Comparison of ENCODE assay signal across 20 cellular contexts in the genomic region with DNA sequence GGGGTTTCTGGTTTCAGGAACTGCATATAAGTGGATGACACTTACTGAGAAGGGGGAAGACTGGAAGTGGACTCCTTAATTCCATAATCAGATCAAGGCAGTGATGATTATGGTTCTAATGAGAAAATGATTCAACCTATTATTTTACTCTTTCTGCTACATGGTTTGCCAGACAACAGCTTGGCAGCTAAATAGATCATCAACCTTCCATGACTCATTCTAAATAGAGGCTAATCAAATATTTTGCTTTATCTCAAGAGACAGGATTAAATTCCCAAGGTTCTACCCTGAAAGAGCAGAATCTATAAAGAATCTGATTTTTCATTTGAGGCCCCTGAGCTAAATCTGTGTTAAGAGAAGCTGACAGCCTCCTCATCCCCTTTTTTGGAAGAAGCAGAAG. TPM values are rescaled to one million over a fixed set of nuclear protein-coding genes. Genes with fewer than 3 reads are reported as not detected.
DNase-seq lines count a peak whose midpoint lies in the region; ATAC-seq, FAIRE-seq and TF ChIP-seq lines count a peak whose summit lies in the region.
"Had no signal": no experiment of that assay in that cellular context is flagged by ENCODE, and none has a peak within 500 bp of the region (broad histone marks: within the 10 kb centered on the region; RNA-seq: fewer than 3 reads in every experiment).

No MANE protein-coding gene starts in this region.

- no peaks in the 10 kb centered on the region for H3K36me3 ChIP-seq in PC-3 (ENCODE audit: low read depth, low read length)
- H3K36me3 ChIP-seq in endothelial cell of umbilical vein (ENCODE audit: control insufficient read depth in 2 of 2, extremely low read depth in 1 of 2, insufficient read depth in 2 of 2, low read length in 2 of 2) = no peaks in the 10 kb centered on the region

- intact Hi-C loops in PC-3 (cut with micrococcal nuclease) = no loop called here
- intact Hi-C loops in endothelial cell of umbilical vein (cut with micrococcal nuclease) = no loop called here

- ATAC-seq in PC-3 (peak; percentile 37), GM19035 (IDR thresholded peaks at IDR 0.05; ENCODE audit: unreplicated experiment) (no peak)
- ATAC-seq in activated CD8-positive, alpha-beta memory T cell treated with anti-CD3 and anti-CD28 coated beads, Interleukin-2, amount 10 ng/mL, durations not matched to agents 7 days and 5 days = no peak
- ATAC-seq: HepG2 had no signal

- CTCF ChIA-PET in PC-3 (lab: Charles Lee) (no interaction called here), endothelial cell of umbilical vein (lab: Charles Lee) (interaction anchor here (0.6 to 2.0 kb wide), 5 partner anchors 9 to 129 kb away, joined by 3 to 9 read pairs (median 3); no protein-coding TSS in a partner anchor)
- CTCF ChIA-PET in activated CD8-positive, alpha-beta memory T cell treated with anti-CD3 and anti-CD28 coated beads, Interleukin-2, amount 10 ng/mL, durations not matched to agents 7 days and 5 days (lab: Charles Lee) = no interaction called here

- H3K27me3 ChIP-seq in PC-3 (ENCODE audit: low read length) = no peaks in the 10 kb centered on the region
- H3K27me3 ChIP-seq in endothelial cell of umbilical vein (ENCODE audit: control insufficient read depth in 2 of 2, insufficient read depth in 2 of 2, low read length in 2 of 2) = peaks cover 4 to 10% of the 10 kb centered on the region in 2 experiments

- H3K36me3 Mint-ChIP-seq in HFFc6 (ENCODE audit: low read depth) (no peaks in the 10 kb centered on the region), chondrocyte (ENCODE audit: low read depth) (no peaks in the 10 kb centered on the region)
- no peaks in the 10 kb centered on the region for H3K36me3 Mint-ChIP-seq in activated CD8-positive, alpha-beta memory T cell treated with anti-CD3 and anti-CD28 coated beads, Interleukin-2, amount 10 ng/mL, durations not matched to agents 7 days and 5 days

- no peak overlapping the region for H2AFZ ChIP-seq in PC-3 (ENCODE audit: low read length)
- no peak overlapping the region for H2AFZ ChIP-seq in endothelial cell of umbilical vein (ENCODE audit: low read depth, low read length)

- H4K20me1 ChIP-seq in PC-3 (ENCODE audit: low read length) (no peaks in the 10 kb centered on the region), endothelial cell of umbilical vein (replicated peaks; ENCODE audit: control insufficient read depth, extremely low read depth, insufficient read depth, low read length) (no peaks in the 10 kb centered on the region)

- H3K9ac ChIP-seq in PC-3 (ENCODE audit: low read length) (no peak overlapping the region), endothelial cell of umbilical vein (replicated peaks; ENCODE audit: extremely low read depth, insufficient read depth, low read length) (no peak overlapping the region)

- POLR2A ChIA-PET in PC-3 (lab: Charles Lee; ENCODE audit: unreplicated experiment) = no interaction called here
- POLR2A ChIA-PET in endothelial cell of umbilical vein (lab: Charles Lee) = no interaction called here

- H3K27me3 Mint-ChIP-seq in HFFc6 (ENCODE audit: insufficient read depth) (no peaks in the 10 kb centered on the region), chondrocyte (ENCODE audit: low read depth) (peaks cover 11% of the 10 kb centered on the region)
- peaks cover 56% of the 10 kb centered on the region for H3K27me3 Mint-ChIP-seq in activated CD8-positive, alpha-beta memory T cell treated with anti-CD3 and anti-CD28 coated beads, Interleukin-2, amount 10 ng/mL, durations not matched to agents 7 days and 5 days

- no peak for TF ChIP-seq CTCF in HFFc6 (IDR thresholded peaks at IDR 0.05)
- no peak for TF ChIP-seq CTCF in PC-3 (conservative IDR thresholded peaks at IDR 0.05; ENCODE audit: low read depth, low read length)
- TF ChIP-seq CTCF in endothelial cell of umbilical vein (IDR thresholded peaks at IDR 0.05; ENCODE audit: extremely low read depth in 1 of 2, insufficient read depth in 1 of 2, low read depth in 1 of 2, low read length in 2 of 2) = no peak
- no peak for TF ChIP-seq CTCF in chondrocyte (IDR thresholded peaks at IDR 0.05)

- TF ChIP-seq POLR2A in endothelial cell of umbilical vein (IDR thresholded peaks at IDR 0.05; ENCODE audit: low read depth, low read length) = no peak

- no peaks in the 10 kb centered on the region for H3K9me1 ChIP-seq in endothelial cell of umbilical vein (replicated peaks; ENCODE audit: control insufficient read depth, extremely low read depth, insufficient read depth, low read length)

- BruUV-seq in PC-3 (replicated peaks; lab: Mats Ljungman, UMichigan) = no TSS peak
- BruUV-seq in endothelial cell of umbilical vein (replicated peaks; lab: Mats Ljungman, UMichigan) = no TSS peak

- no peak overlapping the region for H3K4me3 Mint-ChIP-seq in HFFc6
- H3K4me3 Mint-ChIP-seq in activated CD8-positive, alpha-beta memory T cell treated with anti-CD3 and anti-CD28 coated beads, Interleukin-2, amount 10 ng/mL, durations not matched to agents 7 days and 5 days = no peak overlapping the region
- no peak overlapping the region for H3K4me3 Mint-ChIP-seq in chondrocyte (ENCODE audit: unreplicated experiment)

- no peaks in the 10 kb centered on the region for H3K9me3 Mint-ChIP-seq in HFFc6
- H3K9me3 Mint-ChIP-seq in activated CD8-positive, alpha-beta memory T cell treated with anti-CD3 and anti-CD28 coated beads, Interleukin-2, amount 10 ng/mL, durations not matched to agents 7 days and 5 days (ENCODE audit: low read depth) = no peaks in the 10 kb centered on the region
- H3K9me3 Mint-ChIP-seq in chondrocyte (ENCODE audit: low read depth) = no peaks in the 10 kb centered on the region

- H3K9me2 ChIP-seq in PC-3 (replicated peaks; ENCODE audit: low read length) = no peaks in the 10 kb centered on the region

- H3K4me2 ChIP-seq in PC-3 (ENCODE audit: low read length) (no peak overlapping the region), endothelial cell of umbilical vein (ENCODE audit: insufficient read depth, low read length) (no peak overlapping the region)

- H3K4me1 ChIP-seq in PC-3 (ENCODE audit: insufficient read depth, low read length) (peaks cover 17% of the 10 kb centered on the region), endothelial cell of umbilical vein (ENCODE audit: control insufficient read depth, extremely low read depth, insufficient read depth, low read length) (peaks cover 18% of the 10 kb centered on the region)

- no peak for FAIRE-seq in endothelial cell of umbilical vein (lab: Jason Lieb, UNC)
- FAIRE-seq: GM12891, HepG2 had no signal

- H3K4me3 ChIP-seq in PC-3 (ENCODE audit: low read length) (no peak overlapping the region), endothelial cell of umbilical vein (replicated peaks in 1 of 3; ENCODE audit: insufficient read depth in 1 of 3, low read depth in 1 of 3, low read length in 3 of 3) (no peak overlapping the region)

- peak; percentile 33 for DNase-seq in D341Med (ENCODE audit: low spot score)
- DNase-seq in HFFc6 = no peak
- no peak for DNase-seq in PC-3
- peak; percentile 21 for DNase-seq in endothelial cell of umbilical vein (ENCODE audit: low read depth, low spot score)
- no peak for DNase-seq in NCI-H187 (lab: John Stamatoyannopoulos, UW)
- no peak for DNase-seq in activated CD8-positive, alpha-beta memory T cell treated with anti-CD3 and anti-CD28 coated beads, Interleukin-2, amount 10 ng/mL, durations not matched to agents 7 days and 5 days
- no peak for DNase-seq in chondrocyte (ENCODE audit: low spot score)
- DNase-seq: AML-193, DMS 273 treated with DMSO at 0.1 percent for 48 hours, KBM-7, NCI-H1105 treated with DMSO at 0.1 percent for 48 hours, NCI-H1694, NCI-H2107, NCI-H526, SW 1271, T-helper 2 cell had no signal

- H3K9me3 ChIP-seq in PC-3 (ENCODE audit: low read length) (no peaks in the 10 kb centered on the region), endothelial cell of umbilical vein (replicated peaks; ENCODE audit: control insufficient read depth, insufficient read depth, low read length) (no peaks in the 10 kb centered on the region)

- H3K79me2 ChIP-seq in PC-3 (ENCODE audit: low read length) (no peaks in the 10 kb centered on the region), endothelial cell of umbilical vein (ENCODE audit: control insufficient read depth, insufficient read depth, low read length) (no peaks in the 10 kb centered on the region)

- H3K27ac ChIP-seq in PC-3 (ENCODE audit: low read length) (no peak overlapping the region), endothelial cell of umbilical vein (ENCODE audit: insufficient read depth, low read depth, low read length) (no peak overlapping the region)

- H3K4me1 Mint-ChIP-seq in HFFc6 (ENCODE audit: low read depth) = peaks cover 54% of the 10 kb centered on the region
- peaks cover 5% of the 10 kb centered on the region for H3K4me1 Mint-ChIP-seq in activated CD8-positive, alpha-beta memory T cell treated with anti-CD3 and anti-CD28 coated beads, Interleukin-2, amount 10 ng/mL, durations not matched to agents 7 days and 5 days
- H3K4me1 Mint-ChIP-seq in chondrocyte (ENCODE audit: low read depth) = peaks cover 18% of the 10 kb centered on the region

- peak overlapping the region; percentile 18; the same call in 1 of the 2 replicates for H3K27ac Mint-ChIP-seq in HFFc6
- no peak overlapping the region for H3K27ac Mint-ChIP-seq in activated CD8-positive, alpha-beta memory T cell treated with anti-CD3 and anti-CD28 coated beads, Interleukin-2, amount 10 ng/mL, durations not matched to agents 7 days and 5 days
- no peak overlapping the region for H3K27ac Mint-ChIP-seq in chondrocyte (ENCODE audit: unreplicated experiment)

- dilution Hi-C loops in endothelial cell of umbilical vein (cut with MboI; ENCODE audit: extremely low pct_ligation_motif_present, low sequenced_read_pairs) = no loop called here

- no peaks in the 10 kb centered on the region for H3F3A ChIP-seq in PC-3 (ENCODE audit: low read length, unreplicated experiment)

RNA-seq across cellular contexts. Expression of a gene that starts 46.3 kb away (rescaled TPM):
- 1 to 10 TPM; 3.0 to 4.6 (median 3.3) TPM for total RNA-seq in HFFc6 (2021; fragmentation: NEBNext Ultra II Directional; extraction: Animal tissue kit (Norgen Biotek cat#: 25700))
- 3.3 and 4.3 TPM in 2 replicates for total RNA-seq in PC-3 (2014; rRNA removed)
- not detected in 2 replicates for total RNA-seq in endothelial cell of umbilical vein
- not detected in 2 replicates for polyA plus RNA-seq in endothelial cell of umbilical vein
- 0.01 TPM in 1 of 2 replicates, not detected in the other for polyA plus RNA-seq in endothelial cell of umbilical vein (2011; cell fraction: cytosol; rRNA removed)
- polyA plus RNA-seq in endothelial cell of umbilical vein (2011; cell fraction: nucleus; rRNA removed) = not detected in 2 replicates
- polyA plus RNA-seq in endothelial cell of umbilical vein (2012) = 0.04 TPM in 1 of 2 replicates, not detected in the other
- 0.10 TPM in 1 of 2 replicates, not detected in the other for polyA minus RNA-seq in endothelial cell of umbilical vein
- not detected for polyA minus RNA-seq in endothelial cell of umbilical vein (2011; cell fraction: cytosol; rRNA and poly(A)+ RNA removed)
- not detected in 2 replicates for polyA minus RNA-seq in endothelial cell of umbilical vein (2011; cell fraction: nucleus; rRNA and poly(A)+ RNA removed)
- not detected for total RNA-seq in activated CD8-positive, alpha-beta memory T cell treated with anti-CD3 and anti-CD28 coated beads, Interleukin-2, amount 10 ng/mL, durations not matched to agents 7 days and 5 days
- 0.20 to 0.36 TPM (median 0.21 TPM) in 3 replicates for total RNA-seq in chondrocyte
- total RNA-seq: H4 had no signal

RNA-seq across cellular contexts. Expression of a gene that starts 55.0 kb away (rescaled TPM):
- 10 to 100 TPM; 34.9 to 42.0 (median 41.6) TPM for total RNA-seq in HFFc6 (2021; fragmentation: NEBNext Ultra II Directional; extraction: Animal tissue kit (Norgen Biotek cat#: 25700))
- 27.4 and 32.6 TPM in 2 replicates for total RNA-seq in PC-3 (2014; rRNA removed)
- total RNA-seq in endothelial cell of umbilical vein = 36.3 and 40.7 TPM in 2 replicates
- polyA plus RNA-seq in endothelial cell of umbilical vein = 14.4 and 16.2 TPM in 2 replicates
- 23.2 and 30.3 TPM in 2 replicates for polyA plus RNA-seq in endothelial cell of umbilical vein (2011; cell fraction: cytosol; rRNA removed)
- polyA plus RNA-seq in endothelial cell of umbilical vein (2011; cell fraction: nucleus; rRNA removed) = 21.4 and 26.8 TPM in 2 replicates
- 33.2 and 43.2 TPM in 2 replicates for polyA plus RNA-seq in endothelial cell of umbilical vein (2012)
- polyA minus RNA-seq in endothelial cell of umbilical vein = 19.1 and 27.1 TPM in 2 replicates
- 22.0 TPM for polyA minus RNA-seq in endothelial cell of umbilical vein (2011; cell fraction: cytosol; rRNA and poly(A)+ RNA removed)
- 9.7 and 9.8 TPM in 2 replicates for polyA minus RNA-seq in endothelial cell of umbilical vein (2011; cell fraction: nucleus; rRNA and poly(A)+ RNA removed)
- 10 to 100 TPM; 33.2 to 36.5 TPM for total RNA-seq in activated CD8-positive, alpha-beta memory T cell treated with anti-CD3 and anti-CD28 coated beads, Interleukin-2, amount 10 ng/mL, durations not matched to agents 7 days and 5 days
- 18.3 to 38.9 TPM (median 34.2 TPM) in 3 replicates for total RNA-seq in chondrocyte

Comparison
In these comparisons a context has a peak if more than half of its experiments do, and no peak if none do; other contexts are left out.
1. DNase-seq: peak in D341Med (single experiment) and endothelial cell of umbilical vein (single experiment); none in HFFc6 (single experiment), PC-3 (single experiment), NCI-H187 (0 of 2), activated CD8-positive, alpha-beta memory T cell treated with anti-CD3 and anti-CD28 coated beads, Interleukin-2, amount 10 ng/mL, durations not matched to agents 7 days and 5 days (single experiment) and chondrocyte (single experiment).